Comparison of ENCODE assay signal across 8 cellular contexts in the genomic region with DNA sequence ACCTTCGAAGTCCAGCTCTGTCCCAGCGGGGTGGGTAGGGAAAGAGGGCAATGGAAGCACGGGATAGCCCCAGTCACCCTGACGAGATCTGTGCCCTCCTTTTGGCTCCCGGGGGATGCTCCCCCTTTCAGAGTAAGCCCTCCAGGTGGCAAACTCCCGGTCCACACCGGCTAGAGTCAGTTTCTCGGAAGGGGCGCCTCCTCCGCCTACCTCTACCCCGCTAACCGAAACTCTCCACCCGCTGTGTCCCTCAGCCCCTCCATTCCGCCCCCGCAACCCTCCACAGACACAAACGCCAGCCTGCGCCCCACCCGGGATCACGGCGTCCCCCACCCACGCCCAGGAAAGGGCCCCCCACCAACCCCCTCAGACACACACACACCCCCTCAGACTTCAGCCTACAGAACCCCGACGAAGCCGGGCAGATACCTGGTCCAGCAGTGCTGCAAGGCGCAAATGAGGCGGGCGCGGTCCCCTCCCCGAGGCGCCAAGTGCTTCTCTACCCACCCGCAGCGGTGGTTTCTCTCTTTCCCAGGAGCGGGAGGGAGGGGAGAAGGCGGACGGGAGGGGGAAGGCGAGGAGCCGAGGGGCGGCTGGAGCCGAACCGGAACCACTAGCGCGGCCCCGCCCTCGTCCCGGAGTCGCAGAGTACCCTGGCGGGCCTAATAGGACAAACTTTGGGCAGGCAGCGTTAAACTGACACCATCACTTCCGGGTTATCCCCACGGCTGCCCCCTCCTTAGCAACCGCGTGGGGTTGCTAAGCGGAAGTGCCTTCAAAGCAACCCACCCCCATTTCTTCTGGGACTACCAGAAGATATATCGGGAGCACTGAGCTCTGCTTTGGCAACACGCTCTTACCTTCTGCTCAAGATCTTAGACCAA. TPM values are rescaled to one million over a fixed set of nuclear protein-coding genes. Genes with fewer than 3 reads are reported as not detected.
DNase-seq lines count a peak whose midpoint lies in the region; ATAC-seq, FAIRE-seq and TF ChIP-seq lines count a peak whose summit lies in the region.

Gene CSNK1G1, minus strand, starts transcription at position 615 of the 884 bp plus-strand sequence. CDS start 55,674 bp downstream, outside the sequence.

- DNase-seq in Caco-2, result peak; percentile 95 to 96
- peak; percentile 66 for DNase-seq in HuH-7.5 (ENCODE audit: low spot score)
- DNase-seq in OCI-LY7 (ENCODE audit: low spot score), result peak; percentile 95
- peak; percentile 84 for DNase-seq in activated T-cell treated with anti-CD3 and anti-CD28 coated beads for 1 hour (ENCODE audit: low read depth)
- DNase-seq in endothelial cell of umbilical vein (ENCODE audit: low read depth, low spot score), result peak; percentile 98
- peak; percentile 95 for DNase-seq in midbrain (lab: John Stamatoyannopoulos, UW)
- peak; percentile 82 to 89 for DNase-seq in stimulated activated CD8-positive, alpha-beta memory T cell treated with anti-CD3 and anti-CD28 coated beads, Interleukin-2, amount 100 ng/mL, for 1 hour (ENCODE audit: low read depth in 2 of 2)

- peaks cover 10% of the 10 kb centered on the region for H3K36me3 Mint-ChIP-seq in Caco-2 (ENCODE audit: insufficient read depth, unreplicated experiment)

- peak; percentile 94 for ATAC-seq in GM21526 (IDR thresholded peaks at IDR 0.05; ENCODE audit: low FRiP score, unreplicated experiment)

- CTCF ChIA-PET in Caco-2 (lab: Charles Lee) (interaction anchor here (0.6 to 0.8 kb wide), 3 partner anchors 31 to 192 kb away, joined by 3 to 5 read pairs (median 4); partner anchors contain the start of gene PPIB), OCI-LY7 (lab: Charles Lee; ENCODE audit: unreplicated experiment) (no interaction called here), endothelial cell of umbilical vein (lab: Charles Lee) (interaction anchor here (0.6 to 1.8 kb wide), 20 partner anchors 11 to 192 kb away, joined by 3 to 44 read pairs (median 4); partner anchors contain the start of genes PPIB and TRIP4)

- POLR2A ChIA-PET in Caco-2 (lab: Charles Lee) (interaction anchor here (1.0 kb wide), 1 partner anchor 32 kb away, joined by 4 read pairs; the partner anchor contains the start of gene TRIP4), OCI-LY7 (lab: Charles Lee) (interaction anchor here (0.5 kb wide), 1 partner anchor 1121 kb away, joined by 5 read pairs; no protein-coding TSS in a partner anchor), endothelial cell of umbilical vein (lab: Charles Lee) (interaction anchor here (0.6 kb wide), 1 partner anchor 161 kb away, joined by 3 read pairs; no protein-coding TSS in a partner anchor)

- BruUV-seq in Caco-2 (replicated peaks; lab: Mats Ljungman, UMichigan) (no TSS peak), OCI-LY7 (replicated peaks; lab: Mats Ljungman, UMichigan) (no TSS peak), endothelial cell of umbilical vein (replicated peaks; lab: Mats Ljungman, UMichigan) (no TSS peak)

- TF ChIP-seq CTCF in Caco-2 (IDR thresholded peaks at IDR 0.05; ENCODE audit: insufficient read depth in 1 of 2, low read depth in 1 of 2, low read length in 1 of 2, severe bottlenecking in 1 of 2, unreplicated experiment in 1 of 2) (no peak), OCI-LY7 (conservative IDR thresholded peaks at IDR 0.05; ENCODE audit: low read length) (no peak), endothelial cell of umbilical vein (IDR thresholded peaks at IDR 0.05; ENCODE audit: extremely low read depth in 1 of 2, insufficient read depth in 1 of 2, low read depth in 1 of 2, low read length in 2 of 2) (no peak)

- H3K9me1 ChIP-seq in endothelial cell of umbilical vein (replicated peaks; ENCODE audit: control insufficient read depth, extremely low read depth, insufficient read depth, low read length), result no peaks in the 10 kb centered on the region

- H3K9me3 ChIP-seq in Caco-2 (no peaks in the 10 kb centered on the region), OCI-LY7 (ENCODE audit: low read length) (no peaks in the 10 kb centered on the region), endothelial cell of umbilical vein (replicated peaks; ENCODE audit: control insufficient read depth, insufficient read depth, low read length) (no peaks in the 10 kb centered on the region)

- H3K4me3 Mint-ChIP-seq in Caco-2 (ENCODE audit: unreplicated experiment), result peak within 1 kb of the TSS; percentile 82

- H3K9me2 ChIP-seq in OCI-LY7 (ENCODE audit: insufficient read depth, low read length), result no peaks in the 10 kb centered on the region

- H3K4me3 ChIP-seq in Caco-2 (ENCODE audit: low read depth, low read length) (peak within 1 kb of the TSS; percentile 92), OCI-LY7 (ENCODE audit: low read depth, low read length, poor library complexity, severe bottlenecking) (peak within 1 kb of the TSS; percentile 87), endothelial cell of umbilical vein (replicated peaks in 1 of 3; ENCODE audit: insufficient read depth in 1 of 3, low read depth in 1 of 3, low read length in 3 of 3) (peak within 1 kb of the TSS; percentile 78 to 94 (median 89))

- H3K36me3 ChIP-seq in Caco-2 (ENCODE audit: control insufficient read depth, insufficient read depth, low read length) (no peaks in the 10 kb centered on the region), OCI-LY7 (ENCODE audit: insufficient read depth, low read length) (peaks cover under 1% of the 10 kb centered on the region; the same call in 1 of the 2 replicates), endothelial cell of umbilical vein (ENCODE audit: control insufficient read depth in 2 of 2, extremely low read depth in 1 of 2, insufficient read depth in 2 of 2, low read length in 2 of 2) (no peaks in the 10 kb centered on the region)

- H3K4me2 ChIP-seq in OCI-LY7 (ENCODE audit: low read length), result peak within 1 kb of the TSS; percentile 96
- H3K4me2 ChIP-seq in endothelial cell of umbilical vein (ENCODE audit: insufficient read depth, low read length), result peak within 1 kb of the TSS; percentile 94

- FAIRE-seq in endothelial cell of umbilical vein (lab: Jason Lieb, UNC), result peak; percentile 93

- H3K27ac ChIP-seq in OCI-LY7 (ENCODE audit: low read depth, low read length, poor library complexity, severe bottlenecking), result peak within 1 kb of the TSS; percentile 56
- H3K27ac ChIP-seq in endothelial cell of umbilical vein (ENCODE audit: insufficient read depth, low read depth, low read length), result peak within 1 kb of the TSS; percentile 45

- no peaks in the 10 kb centered on the region for H3K27me3 Mint-ChIP-seq in Caco-2 (ENCODE audit: insufficient read depth, unreplicated experiment)

- H2AFZ ChIP-seq in OCI-LY7 (ENCODE audit: low read length) (peak within 1 kb of the TSS; percentile 51; the same call in 1 of the 2 replicates), endothelial cell of umbilical vein (ENCODE audit: low read depth, low read length) (peak within 1 kb of the TSS; percentile 95)

- H3K4me1 ChIP-seq in Caco-2 (0 out of 2 replicates have a peak, but pooled peaks cover 5% of the 10 kb centered on the region), OCI-LY7 (ENCODE audit: insufficient read depth, low read length, poor library complexity, severe bottlenecking) (peaks cover 19% of the 10 kb centered on the region), endothelial cell of umbilical vein (ENCODE audit: control insufficient read depth, extremely low read depth, insufficient read depth, low read length) (peaks cover 24% of the 10 kb centered on the region)

- TF ChIP-seq POLR2A in endothelial cell of umbilical vein (IDR thresholded peaks at IDR 0.05; ENCODE audit: low read depth, low read length), result peak; percentile 77

- H4K20me1 ChIP-seq in OCI-LY7 (ENCODE audit: insufficient read depth, low read length), result peaks cover 2% of the 10 kb centered on the region; the same call in 1 of the 2 replicates
- no peaks in the 10 kb centered on the region for H4K20me1 ChIP-seq in endothelial cell of umbilical vein (replicated peaks; ENCODE audit: control insufficient read depth, extremely low read depth, insufficient read depth, low read length)

- H3K27ac Mint-ChIP-seq in Caco-2 (ENCODE audit: unreplicated experiment), result peak within 1 kb of the TSS; percentile 87

- H3K79me2 ChIP-seq in OCI-LY7 (ENCODE audit: insufficient read depth, low read depth, low read length), result peaks cover 12% of the 10 kb centered on the region
- peaks cover 30% of the 10 kb centered on the region for H3K79me2 ChIP-seq in endothelial cell of umbilical vein (ENCODE audit: control insufficient read depth, insufficient read depth, low read length)

- no peaks in the 10 kb centered on the region for H3K9me3 Mint-ChIP-seq in Caco-2 (ENCODE audit: unreplicated experiment)

- H3K27me3 ChIP-seq in Caco-2 (replicated peaks; ENCODE audit: control insufficient read depth, insufficient read depth, low read length), result no peaks in the 10 kb centered on the region
- H3K27me3 ChIP-seq in endothelial cell of umbilical vein (ENCODE audit: control insufficient read depth in 2 of 2, insufficient read depth in 2 of 2, low read length in 2 of 2), result no peaks in the 10 kb centered on the region

- intact Hi-C loops in Caco-2 (cut with micrococcal nuclease; ENCODE audit: unreplicated experiment), result loop anchor here (1.0 kb wide), 3 partner anchors 32 to 158 kb away; partner anchors contain the start of gene TRIP4
- intact Hi-C loops in OCI-LY7 (cut with micrococcal nuclease; ENCODE audit: unreplicated experiment), result loop anchor here (5.0 kb wide), 1 partner anchor 194 kb away; the partner anchor contains the start of gene PPIB
- intact Hi-C loops in endothelial cell of umbilical vein (cut with micrococcal nuclease), result loop anchor here (1.0 to 5.0 kb wide), 6 partner anchors 32 to 258 kb away; partner anchors contain the start of genes PPIB, SNX1 and TRIP4

- H3K4me1 Mint-ChIP-seq in Caco-2 (ENCODE audit: low read depth, unreplicated experiment), result peaks cover 16% of the 10 kb centered on the region

- dilution Hi-C loops in endothelial cell of umbilical vein (cut with MboI; ENCODE audit: extremely low pct_ligation_motif_present, low sequenced_read_pairs), result no loop called here

- H3K9ac ChIP-seq in endothelial cell of umbilical vein (replicated peaks; ENCODE audit: extremely low read depth, insufficient read depth, low read length), result peak within 1 kb of the TSS; percentile 60

TF ChIP-seq in endothelial cell of umbilical vein, 7 proteins besides CTCF, POLR2A, EP300 and RAD21 (continues in another document):
- TF ChIP-seq POLR2AphosphoS5 (IDR thresholded peaks at IDR 0.05; ENCODE audit: insufficient read depth, low read depth, low read length), result peak; percentile 72
- TF ChIP-seq GATA2 (IDR thresholded peaks at IDR 0.05; ENCODE audit: insufficient read depth, insufficient read length, low read depth, low read length), result no peak

RNA-seq across cellular contexts. Expression of gene CSNK1G1, which starts in this region (rescaled TPM):
- total RNA-seq in Caco-2 (2022) (11.5 and 17.5 TPM in 2 replicates), OCI-LY7 (2022) (14.1 and 16.7 TPM in 2 replicates), endothelial cell of umbilical vein (25.9 and 31.7 TPM in 2 replicates)
- 8.8 and 11.6 TPM in 2 replicates for total RNA-seq in OCI-LY7 (2014; rRNA removed; shearing (Covaris generic))
- polyA plus RNA-seq in endothelial cell of umbilical vein, result 7.9 and 9.0 TPM in 2 replicates
- polyA plus RNA-seq in endothelial cell of umbilical vein (2011; cell fraction: cytosol; rRNA removed), result 10.1 and 11.0 TPM in 2 replicates
- 19.0 and 21.9 TPM in 2 replicates for polyA plus RNA-seq in endothelial cell of umbilical vein (2011; cell fraction: nucleus; rRNA removed)
- polyA plus RNA-seq in endothelial cell of umbilical vein (2012), result 13.0 and 14.3 TPM in 2 replicates
- polyA minus RNA-seq in endothelial cell of umbilical vein, result 45.3 and 60.0 TPM in 2 replicates
- 23.9 TPM for polyA minus RNA-seq in endothelial cell of umbilical vein (2011; cell fraction: cytosol; rRNA and poly(A)+ RNA removed)
- 61.8 and 79.1 TPM in 2 replicates for polyA minus RNA-seq in endothelial cell of umbilical vein (2011; cell fraction: nucleus; rRNA and poly(A)+ RNA removed)

Comparison
In these comparisons a context has a peak if more than half of its experiments do, and no peak if none do; other contexts are left out.
1. Peak in every context shown above with its lines: DNase-seq, ATAC-seq, H3K4me3 ChIP-seq and H3K27ac ChIP-seq.